ENCODE assay signal across 22 cellular contexts in genomic region chr4:150039790-150040189, GRCh38. TPM values are rescaled to one million over a fixed set of nuclear protein-coding genes. Genes with fewer than 3 reads are reported as not detected.
DNase-seq lines count a peak whose midpoint lies in the region; ATAC-seq and TF ChIP-seq lines count a peak whose summit lies in the region.
"Had no signal": no experiment of that assay in that cellular context is flagged by ENCODE, and none has a peak within 500 bp of the region (broad histone marks: within the 10 kb centered on the region; RNA-seq: fewer than 3 reads in every experiment).

No MANE protein-coding gene starts in this region.

- peaks cover 21% of the 10 kb centered on the region for H3K4me1 ChIP-seq in Karpas-422 (ENCODE audit: low read length)
- peaks cover 10% of the 10 kb centered on the region for H3K4me1 ChIP-seq in OCI-LY7 (ENCODE audit: insufficient read depth, low read length, poor library complexity, severe bottlenecking)
- no peaks in the 10 kb centered on the region for H3K4me1 ChIP-seq in neural progenitor cell
- H3K4me1 ChIP-seq: psoas muscle, SJSA1, thyroid gland had no signal

- H3K27ac ChIP-seq in Karpas-422 (ENCODE audit: low read length) (no peak overlapping the region), OCI-LY7 (ENCODE audit: low read depth, low read length, poor library complexity, severe bottlenecking) (no peak overlapping the region), neural progenitor cell (no peak overlapping the region)
- H3K27ac ChIP-seq: KMS-11, psoas muscle, SJSA1, thyroid gland had no signal

- H3K9me2 ChIP-seq in Karpas-422 (replicated peaks; ENCODE audit: insufficient read depth, low read length) (no peaks in the 10 kb centered on the region), OCI-LY7 (ENCODE audit: insufficient read depth, low read length) (no peaks in the 10 kb centered on the region)

- TF ChIP-seq CTCF in OCI-LY7 (conservative IDR thresholded peaks at IDR 0.05; ENCODE audit: low read length) = no peak
- no peak for TF ChIP-seq CTCF in neural progenitor cell (IDR thresholded peaks at IDR 0.05)

- peaks cover 31% of the 10 kb centered on the region for H3K4me1 Mint-ChIP-seq in stimulated activated memory B cell treated with anti-CD40 and anti-IgM and Interleukin-4, amounts not matched to agents 10 μg/mL and 1 μg/mL and 100 μg/mL, for 72 hours
- H3K4me1 Mint-ChIP-seq in neural progenitor cell = peaks cover 7% of the 10 kb centered on the region
- H3K4me1 Mint-ChIP-seq: nephron had no signal

- H3K36me3 ChIP-seq in Karpas-422 (ENCODE audit: insufficient read depth, low read length) (no peaks in the 10 kb centered on the region), OCI-LY7 (ENCODE audit: insufficient read depth, low read length) (no peaks in the 10 kb centered on the region), neural progenitor cell (no peaks in the 10 kb centered on the region)
- H3K36me3 ChIP-seq: SJSA1, thyroid gland had no signal

- H3K9ac ChIP-seq in Karpas-422 (ENCODE audit: low read length) = no peak overlapping the region
- no peak overlapping the region for H3K9ac ChIP-seq in neural progenitor cell
- H3K9ac ChIP-seq: KMS-11 had no signal

- no TSS peak for BruUV-seq in OCI-LY7 (replicated peaks; lab: Mats Ljungman, UMichigan)

- DNase-seq in Karpas-422 = peak; percentile 62
- DNase-seq in OCI-LY7 (ENCODE audit: low spot score) = peak; percentile 4
- DNase-seq in neural progenitor cell (ENCODE audit: low spot score) = no peak
- DNase-seq: activated CD4-positive, alpha-beta T cell treated with anti-CD3 and anti-CD28 coated beads for 1 hour; activated gamma-delta T cell; amygdala; cerebellar nuclear complex; effector CD8-positive, alpha-beta T cell; head of caudate nucleus; HFFc6; NCI-H226; psoas muscle; thyroid gland had no signal

- H3K27ac Mint-ChIP-seq in stimulated activated memory B cell treated with anti-CD40 and anti-IgM and Interleukin-4, amounts not matched to agents 10 μg/mL and 1 μg/mL and 100 μg/mL, for 72 hours = peak overlapping the region; percentile 71
- no peak overlapping the region for H3K27ac Mint-ChIP-seq in neural progenitor cell
- H3K27ac Mint-ChIP-seq: HFFc6; nephron; T-helper 2 cell treated with Interferon-gamma antibody and Interleukin-4, amounts not matched to agents 5 μg/mL and 100 μg/mL, for 36 hours had no signal

- H3K79me2 ChIP-seq in Karpas-422 (ENCODE audit: low read length) (no peaks in the 10 kb centered on the region), OCI-LY7 (ENCODE audit: insufficient read depth, low read depth, low read length) (no peaks in the 10 kb centered on the region), neural progenitor cell (ENCODE audit: low read depth) (no peaks in the 10 kb centered on the region)

- H3K9me3 Mint-ChIP-seq in stimulated activated memory B cell treated with anti-CD40 and anti-IgM and Interleukin-4, amounts not matched to agents 10 μg/mL and 1 μg/mL and 100 μg/mL, for 72 hours = peaks cover 7% of the 10 kb centered on the region
- H3K9me3 Mint-ChIP-seq in neural progenitor cell = peaks cover 5% of the 10 kb centered on the region
- H3K9me3 Mint-ChIP-seq: HFFc6; T-helper 2 cell treated with Interferon-gamma antibody and Interleukin-4, amounts not matched to agents 5 μg/mL and 100 μg/mL, for 36 hours had no signal

- H2AFZ ChIP-seq in Karpas-422 (ENCODE audit: low read length) (no peak overlapping the region), OCI-LY7 (ENCODE audit: low read length) (no peak overlapping the region), neural progenitor cell (replicated peaks) (no peak overlapping the region)

- CTCF ChIA-PET in OCI-LY7 (lab: Charles Lee; ENCODE audit: unreplicated experiment) = interaction anchor here (0.5 kb wide), 1 partner anchor 169 kb away, joined by 3 read pairs; no protein-coding TSS in a partner anchor

- no peaks in the 10 kb centered on the region for H3F3A ChIP-seq in neural progenitor cell (ENCODE audit: low read depth)

- H3K9me3 ChIP-seq in Karpas-422 (ENCODE audit: low read length) = no peaks in the 10 kb centered on the region
- H3K9me3 ChIP-seq in OCI-LY7 (ENCODE audit: low read length) = no peaks in the 10 kb centered on the region
- H3K9me3 ChIP-seq in neural progenitor cell (ENCODE audit: low read depth) = no peaks in the 10 kb centered on the region
- H3K9me3 ChIP-seq: psoas muscle, SJSA1, thyroid gland had no signal

- H3K4me3 ChIP-seq in Karpas-422 (ENCODE audit: low read length) (no peak overlapping the region), OCI-LY7 (ENCODE audit: low read depth, low read length, poor library complexity, severe bottlenecking) (no peak overlapping the region), neural progenitor cell (no peak overlapping the region)
- H3K4me3 ChIP-seq: lung, psoas muscle, SJSA1, thyroid gland had no signal

- ATAC-seq in GM19452 (IDR thresholded peaks at IDR 0.05; ENCODE audit: unreplicated experiment) (peak; percentile 44), HG03571 (IDR thresholded peaks at IDR 0.05; ENCODE audit: unreplicated experiment) (no peak), GM18909 (IDR thresholded peaks at IDR 0.05; ENCODE audit: poor library complexity, unreplicated experiment) (no peak)
- ATAC-seq in stimulated activated memory B cell treated with anti-CD40 and anti-IgM and Interleukin-4, amounts not matched to agents 10 μg/mL and 1 μg/mL and 100 μg/mL, for 72 hours = peak; percentile 84
- ATAC-seq: psoas muscle had no signal

- intact Hi-C loops in OCI-LY7 (cut with micrococcal nuclease; ENCODE audit: unreplicated experiment) = no loop called here

- H3K27me3 Mint-ChIP-seq in stimulated activated memory B cell treated with anti-CD40 and anti-IgM and Interleukin-4, amounts not matched to agents 10 μg/mL and 1 μg/mL and 100 μg/mL, for 72 hours = no peaks in the 10 kb centered on the region
- peaks cover 4% of the 10 kb centered on the region for H3K27me3 Mint-ChIP-seq in neural progenitor cell (ENCODE audit: insufficient read depth, low read depth)

- no peak overlapping the region for H3K4me3 Mint-ChIP-seq in stimulated activated memory B cell treated with anti-CD40 and anti-IgM and Interleukin-4, amounts not matched to agents 10 μg/mL and 1 μg/mL and 100 μg/mL, for 72 hours
- no peak overlapping the region for H3K4me3 Mint-ChIP-seq in neural progenitor cell
- H3K4me3 Mint-ChIP-seq: HFFc6; nephron; T-helper 2 cell treated with Interferon-gamma antibody and Interleukin-4, amounts not matched to agents 5 μg/mL and 100 μg/mL, for 36 hours had no signal

- POLR2A ChIA-PET in OCI-LY7 (lab: Charles Lee) = no interaction called here

- H4K20me1 ChIP-seq in Karpas-422 (ENCODE audit: insufficient read depth, low read depth, low read length) = no peaks in the 10 kb centered on the region
- H4K20me1 ChIP-seq in OCI-LY7 (ENCODE audit: insufficient read depth, low read length) = no peaks in the 10 kb centered on the region
- H4K20me1 ChIP-seq in neural progenitor cell (ENCODE audit: low read depth) = no peaks in the 10 kb centered on the region

- 0 out of 2 replicates have a peak, but pooled peaks cover 3% of the 10 kb centered on the region for H3K27me3 ChIP-seq in Karpas-422 (ENCODE audit: low read length)
- no peaks in the 10 kb centered on the region for H3K27me3 ChIP-seq in neural progenitor cell
- H3K27me3 ChIP-seq: SJSA1, thyroid gland had no signal

- H3K4me2 ChIP-seq in Karpas-422 (ENCODE audit: low read depth, low read length, poor library complexity, severe bottlenecking) (peak overlapping the region; percentile 40), OCI-LY7 (ENCODE audit: low read length) (no peak overlapping the region), neural progenitor cell (no peak overlapping the region)
- H3K4me2 ChIP-seq: KMS-11 had no signal

- no peaks in the 10 kb centered on the region for H3K36me3 Mint-ChIP-seq in stimulated activated memory B cell treated with anti-CD40 and anti-IgM and Interleukin-4, amounts not matched to agents 10 μg/mL and 1 μg/mL and 100 μg/mL, for 72 hours
- no peaks in the 10 kb centered on the region for H3K36me3 Mint-ChIP-seq in neural progenitor cell

RNA-seq across cellular contexts. Expression of gene DCLK2, which starts 38.5 kb away (rescaled TPM):
- not detected in 2 replicates for total RNA-seq in Karpas-422 (2014; rRNA removed; shearing (Covaris generic); ENCODE audit: low replicate concordance)
- not detected in 2 replicates for total RNA-seq in OCI-LY7 (2014; rRNA removed; shearing (Covaris generic))
- total RNA-seq in OCI-LY7 (2022) = not detected in 2 replicates
- 7.9 and 11.7 TPM in 2 replicates for total RNA-seq in neural progenitor cell (ENCODE audit: low replicate concordance)

Comparison
In these comparisons a context has a peak if more than half of its experiments do, and no peak if none do; other contexts are left out.
1. ATAC-seq: peak in GM19452 (single experiment) and stimulated activated memory B cell treated with anti-CD40 and anti-IgM and Interleukin-4, amounts not matched to agents 10 μg/mL and 1 μg/mL and 100 μg/mL, for 72 hours (single experiment); none in HG03571 (single experiment) and GM18909 (single experiment).